ENCODE assay signal across 8 cellular contexts in the genomic region with DNA sequence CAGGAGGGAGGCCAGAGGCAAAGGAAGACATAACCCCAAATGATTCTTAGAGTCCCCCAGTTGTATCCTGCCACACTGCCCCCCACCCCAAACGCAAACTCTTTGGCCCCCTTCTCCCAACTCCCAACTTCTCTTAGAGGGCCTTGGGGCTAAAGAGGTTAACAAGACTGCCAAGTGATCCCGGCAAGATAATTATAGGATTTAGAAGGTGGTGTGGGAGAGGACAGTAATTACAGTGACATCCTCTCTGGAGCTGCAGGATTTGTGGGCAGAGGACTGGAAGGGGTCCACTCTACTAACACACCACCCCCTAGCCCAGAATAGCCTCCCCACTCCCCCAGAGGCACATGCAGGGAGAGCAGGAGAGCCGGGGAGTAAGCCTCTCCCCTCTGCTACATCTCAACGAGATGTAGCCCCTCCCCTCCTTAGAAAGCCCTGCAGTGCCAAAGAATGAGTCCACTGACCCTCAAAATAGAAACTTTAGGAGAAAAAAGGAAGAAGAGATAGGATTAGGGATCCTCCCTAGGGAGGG. TPM values are rescaled to one million over a fixed set of nuclear protein-coding genes. Genes with fewer than 3 reads are reported as not detected.
A peak's percentile ranks its signal among the peaks of the same experiment; 100 is the strongest.
DNase-seq lines count a peak whose midpoint lies in the region; ATAC-seq and TF ChIP-seq lines count a peak whose summit lies in the region.

No MANE protein-coding gene starts in this region.

- H3K56ac ChIP-seq in IMR-90 (ENCODE audit: extremely low read depth, insufficient read depth, low read length) (no peak overlapping the region), mesendoderm (ENCODE audit: low read length) (peak overlapping the region; percentile 84)

- H3K9me3 ChIP-seq in DOHH2 (ENCODE audit: control insufficient read depth, insufficient read depth, low read length) (no peaks in the 10 kb centered on the region), IMR-90 (ENCODE audit: control insufficient read depth, insufficient read depth, low read length) (no peaks in the 10 kb centered on the region), body of pancreas (no peaks in the 10 kb centered on the region)

- BruUV-seq in IMR-90 (replicated peaks; lab: Mats Ljungman, UMichigan) = no TSS peak

- peaks cover 29% of the 10 kb centered on the region for H3K4me1 ChIP-seq in DOHH2 (ENCODE audit: control insufficient read depth, low read length)
- H3K4me1 ChIP-seq in IMR-90 (ENCODE audit: control insufficient read depth, insufficient read depth, low read length) = peaks cover 6% of the 10 kb centered on the region
- peaks cover 19% of the 10 kb centered on the region for H3K4me1 ChIP-seq in body of pancreas
- H3K4me1 ChIP-seq in mesendoderm (ENCODE audit: control insufficient read depth, low read depth, low read length) = peaks cover 3% of the 10 kb centered on the region

- H2BK120ac ChIP-seq in IMR-90 (ENCODE audit: low read depth, low read length) (peak overlapping the region; percentile 63), mesendoderm (ENCODE audit: low read depth, low read length) (no peak overlapping the region)

- no peak overlapping the region for H3K18ac ChIP-seq in IMR-90 (ENCODE audit: low read depth, low read length)
- H3K18ac ChIP-seq in mesendoderm (ENCODE audit: low read length) = peak overlapping the region; percentile 13

- H3K79me2 ChIP-seq in DOHH2 (ENCODE audit: control insufficient read depth, low read length) (no peaks in the 10 kb centered on the region), mesendoderm (ENCODE audit: control insufficient read depth, insufficient read depth, low read length) (no peaks in the 10 kb centered on the region)

- TF ChIP-seq RAD21 in IMR-90 (IDR thresholded peaks at IDR 0.05; ENCODE audit: low read length) = no peak

- H2BK15ac ChIP-seq in IMR-90 (ENCODE audit: low read depth, low read length) (peak overlapping the region; percentile 25; the same call in 1 of the 3 replicates), mesendoderm (replicated peaks; ENCODE audit: low read depth) (no peak overlapping the region)

- peak overlapping the region; percentile 80; the same call in 1 of the 2 replicates for H3K14ac ChIP-seq in IMR-90 (replicated peaks; ENCODE audit: low read depth, low read length)

- H4K5ac ChIP-seq in IMR-90 (ENCODE audit: low read depth, low read length) = peak overlapping the region; percentile 42
- H4K5ac ChIP-seq in mesendoderm (ENCODE audit: low read length) = no peak overlapping the region

- intact Hi-C loops in IMR-90 (cut with micrococcal nuclease) (loop anchor here (1.0 to 5.0 kb wide), 7 partner anchors 56 to 368 kb away; a partner anchor contains a TSS), body of pancreas (cut with DNase I) (no loop called here)

- TF ChIP-seq POLR2A in IMR-90 (IDR thresholded peaks at IDR 0.05; ENCODE audit: low read depth, low read length) (no peak), body of pancreas (IDR thresholded peaks at IDR 0.05) (no peak)

- CTCF ChIA-PET in IMR-90 (lab: Yijun Ruan, JAX) = interaction anchor here (0.9 to 2.7 kb wide), 13 partner anchors 8 to 307 kb away, joined by 3 to 16 read pairs (median 5); a partner anchor contains a TSS

- H4K91ac ChIP-seq in IMR-90 (ENCODE audit: insufficient read depth, low read depth, low read length) = peak overlapping the region; percentile 39; the same call in 1 of the 2 replicates

- POLR2A ChIA-PET in IMR-90 (lab: Charles Lee; ENCODE audit: unreplicated experiment) = interaction anchor here (1.6 kb wide), 1 partner anchor 8 kb away, joined by 5 read pairs; a partner anchor contains a TSS

- dilution Hi-C loops in IMR-90 (cut with HindIII; ENCODE audit: low sequenced_read_pairs, unreplicated experiment) = no loop called here

- H3K27me3 ChIP-seq in DOHH2 (ENCODE audit: control insufficient read depth, low read length) (peaks cover 4% of the 10 kb centered on the region; the same call in 1 of the 2 replicates), IMR-90 (ENCODE audit: control insufficient read depth, insufficient read depth, low read length) (no peaks in the 10 kb centered on the region), body of pancreas (no peaks in the 10 kb centered on the region), mesendoderm (ENCODE audit: insufficient read depth, low read length, poor library complexity) (no peaks in the 10 kb centered on the region)

- H3K79me1 ChIP-seq in IMR-90 (ENCODE audit: low read depth in 1 of 2, low read length in 2 of 2) (peaks cover 0 to 16% of the 10 kb centered on the region in 2 experiments; a peak in 2 of 4 replicates), mesendoderm (ENCODE audit: low read length) (no peaks in the 10 kb centered on the region)

- H4K20me1 ChIP-seq in DOHH2 (ENCODE audit: control insufficient read depth, insufficient read depth, low read depth, low read length) (no peaks in the 10 kb centered on the region), IMR-90 (ENCODE audit: insufficient read depth, low read length) (no peaks in the 10 kb centered on the region)

- peak overlapping the region; percentile 58; the same call in 1 of the 2 replicates for H3K23ac ChIP-seq in IMR-90 (ENCODE audit: low read depth, low read length)
- no peak overlapping the region for H3K23ac ChIP-seq in mesendoderm (ENCODE audit: low read length)

- H2BK5ac ChIP-seq in IMR-90 (ENCODE audit: low read depth, low read length, poor library complexity, severe bottlenecking) (no peak overlapping the region), mesendoderm (ENCODE audit: low read length) (no peak overlapping the region)

- H3K27ac ChIP-seq in DOHH2 (ENCODE audit: low read depth, low read length) (peak overlapping the region; percentile 74), IMR-90 (ENCODE audit: insufficient read depth, low read length) (peak overlapping the region; percentile 47; the same call in 1 of the 2 replicates), body of pancreas (peak overlapping the region; percentile 23 to 80 (median 68)), mesendoderm (ENCODE audit: low read depth, low read length) (peak overlapping the region; percentile 46)

- peak overlapping the region; percentile 81 for H2AK9ac ChIP-seq in IMR-90 (replicated peaks; ENCODE audit: low read depth, low read length, poor library complexity)

- no CpG with 5 or more reads among the region's 4 CpGs for WGBS in IMR-90 (ENCODE audit: extremely low coverage in 2 of 2, insufficient read length in 1 of 2), 2 experiments
- 16 to 18% methylated on average over 4 of the region's 4 CpGs for WGBS in body of pancreas, 2 donors
- WGBS in mesendoderm (ENCODE audit: extremely low coverage, insufficient coverage, low lambda C conversion rate) = no CpG with 5 or more reads among the region's 4 CpGs

- H3K9me1 ChIP-seq in IMR-90 (ENCODE audit: insufficient read depth, low read length) = peaks cover 6% of the 10 kb centered on the region; the same call in 1 of the 2 replicates

- H3K9ac ChIP-seq in IMR-90 (ENCODE audit: low read depth, low read length) (peak overlapping the region; percentile 12), mesendoderm (ENCODE audit: low read length) (peak overlapping the region; percentile 17)

- peak; percentile 15 for ATAC-seq in IMR-90 (ENCODE audit: low read depth)
- ATAC-seq in body of pancreas = no peak
- no peak for ATAC-seq in HG03469 (IDR thresholded peaks at IDR 0.05; ENCODE audit: unreplicated experiment)

- DNase-seq in IMR-90 (no peak), body of pancreas (no peak), mesendoderm (peak; percentile 58), NCI-H226 (no peak), AG08396 (ENCODE audit: low spot score) (no peak), NCI-H187 (lab: John Stamatoyannopoulos, UW) (no peak)

- TF ChIP-seq CTCF in DOHH2 (IDR thresholded peaks at IDR 0.05; ENCODE audit: low read depth, low read length, poor library complexity, severe bottlenecking) = peak; percentile 40
- TF ChIP-seq CTCF in IMR-90 (conservative IDR thresholded peaks at IDR 0.05; ENCODE audit: low read depth, low read length) = no peak
- no peak for TF ChIP-seq CTCF in body of pancreas (IDR thresholded peaks at IDR 0.05)

- H3K4me2 ChIP-seq in DOHH2 (ENCODE audit: low read length) (peak overlapping the region; percentile 99), IMR-90 (ENCODE audit: low read depth, low read length) (peak overlapping the region; percentile 92), mesendoderm (ENCODE audit: low read length) (peak overlapping the region; percentile 15)

- 0 out of 2 replicates have a peak overlapping the region, but pooled peaks have one; percentile 46 for H2BK20ac ChIP-seq in IMR-90 (ENCODE audit: low read depth, low read length)

- peaks cover 4% of the 10 kb centered on the region for H3F3A ChIP-seq in DOHH2 (ENCODE audit: control insufficient read depth, insufficient read depth)

- peak overlapping the region; percentile 66 to 88; a peak in 3 of 4 replicates for H4K8ac ChIP-seq in IMR-90 (ENCODE audit: low read depth in 2 of 2, low read length in 2 of 2)
- no peak overlapping the region for H4K8ac ChIP-seq in mesendoderm (ENCODE audit: low read depth, low read length)

- in situ Hi-C loops in IMR-90 (cut with MboI; ENCODE audit: low sequenced_read_pairs) = loop anchor here (5.0 kb wide), 1 partner anchor 205 kb away; no protein-coding TSS in a partner anchor

- H2AFZ ChIP-seq in IMR-90 (replicated peaks; ENCODE audit: low read length, poor library complexity) = peak overlapping the region; percentile 96

- peak overlapping the region; percentile 70 for H3K4ac ChIP-seq in IMR-90 (ENCODE audit: low read depth, low read length)
- no peak overlapping the region for H3K4ac ChIP-seq in mesendoderm (ENCODE audit: low read depth, low read length)

- peak overlapping the region; percentile 90 for H3K4me3 ChIP-seq in DOHH2 (ENCODE audit: low read length)
- H3K4me3 ChIP-seq in IMR-90 (ENCODE audit: insufficient read depth, low read depth, low read length) = no peak overlapping the region
- H3K4me3 ChIP-seq in body of pancreas = no peak overlapping the region
- H3K4me3 ChIP-seq in mesendoderm (ENCODE audit: low read length) = no peak overlapping the region

- H3K9me2 ChIP-seq in DOHH2 (replicated peaks; ENCODE audit: control insufficient read depth, low read length) = no peaks in the 10 kb centered on the region

- H3K36me3 ChIP-seq in DOHH2 (ENCODE audit: control insufficient read depth, low read length) (no peaks in the 10 kb centered on the region), IMR-90 (ENCODE audit: control insufficient read depth, insufficient read depth, low read length) (no peaks in the 10 kb centered on the region), body of pancreas (replicated peaks in 1 of 2; ENCODE audit: insufficient read depth in 1 of 2, low read depth in 2 of 2) (no peaks in the 10 kb centered on the region), mesendoderm (ENCODE audit: control insufficient read depth, insufficient read depth, low read length) (no peaks in the 10 kb centered on the region)

- H2AK5ac ChIP-seq in IMR-90 (ENCODE audit: low read depth, low read length) (peak overlapping the region; percentile 64; the same call in 1 of the 2 replicates), mesendoderm (ENCODE audit: low read length) (no peak overlapping the region)

RNA-seq across cellular contexts. Expression of a gene that starts 5.3 kb away (rescaled TPM):
- total RNA-seq in IMR-90 (2012; rRNA removed) (2.2 and 2.7 TPM in 2 replicates), body of pancreas (under 1 TPM; 0.33 to 0.78 TPM)
- 12.9 and 13.6 TPM in 2 replicates for polyA plus RNA-seq in IMR-90 (2012; rRNA removed)
- 5.7 and 15.7 TPM in 2 replicates for polyA plus RNA-seq in IMR-90 (2012; cell fraction: cytosol; rRNA removed)
- polyA plus RNA-seq in IMR-90 (2012; cell fraction: nucleus; rRNA removed; ENCODE audit: low replicate concordance) = 5.5 and 10.6 TPM in 2 replicates
- 6.5 TPM for polyA plus RNA-seq in mesendoderm (2013, experiment 1 of 2)
- polyA plus RNA-seq in mesendoderm (2013, experiment 2 of 2) = 7.0 TPM

RNA-seq across cellular contexts. Expression of a gene that starts 8.8 kb away (rescaled TPM):
- total RNA-seq in IMR-90 (2012; rRNA removed) (995 and 1,796 TPM in 2 replicates), body of pancreas (100 to 1,000 TPM; 341 to 511 TPM)
- polyA plus RNA-seq in IMR-90 (2012; rRNA removed) = 1,398 and 1,518 TPM in 2 replicates
- 856 and 974 TPM in 2 replicates for polyA plus RNA-seq in IMR-90 (2012; cell fraction: cytosol; rRNA removed)
- 173 and 576 TPM in 2 replicates for polyA plus RNA-seq in IMR-90 (2012; cell fraction: nucleus; rRNA removed; ENCODE audit: low replicate concordance)
- polyA plus RNA-seq in mesendoderm (2013, experiment 1 of 2) = 760 TPM
- polyA plus RNA-seq in mesendoderm (2013, experiment 2 of 2) = 752 TPM

RNA-seq across cellular contexts. Expression of a gene that starts 17.5 kb away (rescaled TPM):
- 7.3 and 8.9 TPM in 2 replicates for total RNA-seq in IMR-90 (2012; rRNA removed)
- 18.8 and 21.0 TPM in 2 replicates for polyA plus RNA-seq in IMR-90 (2012; rRNA removed)
- polyA plus RNA-seq in IMR-90 (2012; cell fraction: cytosol; rRNA removed) = 16.9 and 19.9 TPM in 2 replicates
- 85.3 and 102 TPM in 2 replicates for polyA plus RNA-seq in IMR-90 (2012; cell fraction: nucleus; rRNA removed; ENCODE audit: low replicate concordance)
- total RNA-seq in body of pancreas = 10 to 100 TPM in 1 of 2 donors, 1 to 10 TPM in 1; 4.2 to 20.4 TPM
- 2.5 TPM for polyA plus RNA-seq in mesendoderm (2013, experiment 1 of 2)
- polyA plus RNA-seq in mesendoderm (2013, experiment 2 of 2) = 2.0 TPM

RNA-seq across cellular contexts. Expression of a gene that starts 21.8 kb away (rescaled TPM):
- 128 and 158 TPM in 2 replicates for total RNA-seq in IMR-90 (2012; rRNA removed)
- polyA plus RNA-seq in IMR-90 (2012; rRNA removed) = 280 and 285 TPM in 2 replicates
- polyA plus RNA-seq in IMR-90 (2012; cell fraction: cytosol; rRNA removed) = 332 and 427 TPM in 2 replicates
- 75.9 and 113 TPM in 2 replicates for polyA plus RNA-seq in IMR-90 (2012; cell fraction: nucleus; rRNA removed; ENCODE audit: low replicate concordance)
- 100 to 1,000 TPM in 1 of 2 donors, 10 to 100 TPM in 1; 86.1 to 105 TPM for total RNA-seq in body of pancreas
- polyA plus RNA-seq in mesendoderm (2013, experiment 1 of 2) = 63.3 TPM
- polyA plus RNA-seq in mesendoderm (2013, experiment 2 of 2) = 65.5 TPM

RNA-seq across cellular contexts. Expression of a gene that starts 29.9 kb away (rescaled TPM):
- total RNA-seq in IMR-90 (2012; rRNA removed) (3.9 and 4.4 TPM in 2 replicates), body of pancreas (10 to 100 TPM; 11.4 to 52.1 TPM)
- polyA plus RNA-seq in IMR-90 (2012; rRNA removed) = 13.9 and 15.7 TPM in 2 replicates
- 12.1 and 23.0 TPM in 2 replicates for polyA plus RNA-seq in IMR-90 (2012; cell fraction: cytosol; rRNA removed)
- polyA plus RNA-seq in IMR-90 (2012; cell fraction: nucleus; rRNA removed; ENCODE audit: low replicate concordance) = 89.0 and 117 TPM in 2 replicates
- polyA plus RNA-seq in mesendoderm (2013, experiment 1 of 2) = 20.8 TPM
- 20.1 TPM for polyA plus RNA-seq in mesendoderm (2013, experiment 2 of 2)

Comparison
In these comparisons a context has a peak if more than half of its experiments do, and no peak if none do; other contexts are left out.
1. H3K4me2 ChIP-seq: peak in every context shown above with its lines; median percentile 99 in DOHH2; 92 in IMR-90; 15 in mesendoderm.